1 cellular context compared by ENCODE assay signal in the genomic region with DNA sequence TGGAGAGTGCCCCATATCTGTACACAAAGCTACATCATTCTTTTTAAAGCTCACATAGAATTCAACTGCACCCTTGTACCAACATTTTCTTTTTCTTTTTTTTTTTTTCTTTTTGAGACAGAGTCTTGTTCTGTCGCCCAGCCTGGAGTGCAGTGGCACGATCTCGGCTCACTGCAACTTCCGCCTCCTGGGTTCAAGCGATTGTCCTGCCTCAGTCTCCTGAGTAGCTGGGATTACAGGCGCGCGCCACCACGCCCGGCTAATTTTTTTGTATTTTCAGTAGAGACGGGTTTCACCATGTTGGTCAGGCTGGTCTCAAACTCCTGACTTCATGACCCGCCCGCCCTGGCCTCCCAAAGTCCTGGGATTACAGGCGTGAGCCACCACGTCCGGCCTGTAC.
TF ChIP-seq lines count a peak whose summit lies in the region.

No MANE protein-coding gene starts in this region.

TF ChIP-seq in GM12878, 131 proteins besides CTCF, POLR2A, EP300 and RAD21:
- TF ChIP-seq MLLT1 (IDR thresholded peaks at IDR 0.05), result peak; percentile 95
